Comparison of ENCODE assay signal across 15 cellular contexts in genomic region chr19:2079865-2080301, GRCh38. TPM values are rescaled to one million over a fixed set of nuclear protein-coding genes. Genes with fewer than 3 reads are reported as not detected.
DNase-seq lines count a peak whose midpoint lies in the region; ATAC-seq and TF ChIP-seq lines count a peak whose summit lies in the region.
"Had no signal": no experiment of that assay in that cellular context is flagged by ENCODE, and none has a peak within 500 bp of the region (broad histone marks: within the 10 kb centered on the region; RNA-seq: fewer than 3 reads in every experiment).

No MANE protein-coding gene starts in this region.

- no peak overlapping the region for H3K4me3 ChIP-seq in SK-N-SH (ENCODE audit: low read depth in 2 of 2, low read length in 1 of 2)
- H3K4me3 ChIP-seq in GM12865 (ENCODE audit: low read depth, low read length): peak overlapping the region; percentile 97
- H3K4me3 ChIP-seq in neutrophil (ENCODE audit: low read depth in 1 of 2, low read length in 1 of 2): no peak overlapping the region
- H3K4me3 ChIP-seq: skin epidermis had no signal

- TF ChIP-seq EP300 in SK-N-SH (IDR thresholded peaks at IDR 0.05; ENCODE audit: borderline replicate concordance in 1 of 2, low read depth in 1 of 2, low read length in 1 of 2): no peak

- no peak overlapping the region for H2AFZ ChIP-seq in SK-N-SH (ENCODE audit: low read depth)

- H3K36me3 ChIP-seq in SK-N-SH (replicated peaks in 1 of 2; ENCODE audit: control insufficient read depth in 1 of 2, insufficient read depth in 2 of 2, low read length in 1 of 2) (peaks cover 12 to 14% of the 10 kb centered on the region in 2 experiments), neutrophil (peaks cover 94% of the 10 kb centered on the region)

- H3K4me1 ChIP-seq in SK-N-SH (ENCODE audit: control insufficient read depth in 1 of 2, insufficient read depth in 2 of 2, low read depth in 1 of 2, low read length in 1 of 2) (no peaks in the 10 kb centered on the region), neutrophil (ENCODE audit: control insufficient read depth in 1 of 2, insufficient read depth in 1 of 2, low read depth in 1 of 2, low read length in 1 of 2) (peaks cover 56 to 57% of the 10 kb centered on the region in 2 experiments)

- H3K27me3 ChIP-seq in SK-N-SH (ENCODE audit: insufficient read depth) (no peaks in the 10 kb centered on the region), neutrophil (no peaks in the 10 kb centered on the region)

- POLR2A ChIA-PET in SK-N-SH (lab: Yijun Ruan, JAX): no interaction called here

- peaks cover 2% of the 10 kb centered on the region for H3F3A ChIP-seq in SK-N-SH (replicated peaks; ENCODE audit: insufficient read depth)

- TF ChIP-seq CTCF in SK-N-SH (IDR thresholded peaks at IDR 0.05) (no peak), GM12865 (IDR thresholded peaks at IDR 0.05; ENCODE audit: insufficient read depth, low read depth, low read length, missing control alignments) (no peak), neutrophil (IDR thresholded peaks at IDR 0.05) (no peak)

- H3K4me3 Mint-ChIP-seq in activated naive CD8-positive, alpha-beta T cell treated with anti-CD3 and anti-CD28 coated beads for 36 hours: peak overlapping the region; percentile 95

- peaks cover 24% of the 10 kb centered on the region for H3K4me1 Mint-ChIP-seq in activated naive CD8-positive, alpha-beta T cell treated with anti-CD3 and anti-CD28 coated beads for 36 hours

- ATAC-seq in SK-N-SH treated with all-trans-retinoic acid at 6 μM for 48 hours: no peak
- ATAC-seq in HG02642 (IDR thresholded peaks at IDR 0.05; ENCODE audit: poor library complexity, unreplicated experiment): no peak

- H3K36me3 Mint-ChIP-seq in activated naive CD8-positive, alpha-beta T cell treated with anti-CD3 and anti-CD28 coated beads for 36 hours: peaks cover 66% of the 10 kb centered on the region

- H3K9me3 ChIP-seq in SK-N-SH (no peaks in the 10 kb centered on the region), neutrophil (no peaks in the 10 kb centered on the region)

- H3K27ac Mint-ChIP-seq in activated naive CD8-positive, alpha-beta T cell treated with anti-CD3 and anti-CD28 coated beads for 36 hours: peak overlapping the region; percentile 99

- CTCF ChIA-PET in SK-N-SH (lab: Yijun Ruan, JAX): interaction anchor here (1.6 kb wide), 1 partner anchor 11 kb away, joined by 7 read pairs; no protein-coding TSS in a partner anchor

- no peaks in the 10 kb centered on the region for H3K9me3 Mint-ChIP-seq in activated naive CD8-positive, alpha-beta T cell treated with anti-CD3 and anti-CD28 coated beads for 36 hours

- no peak overlapping the region for H3K9ac ChIP-seq in SK-N-SH

- DNase-seq in SK-N-SH (peak; percentile 26), GM12865 (ENCODE audit: low read depth) (no peak), NCI-H1417 (lab: John Stamatoyannopoulos, UW) (no peak), RPMI8226 (no peak)
- DNase-seq in activated naive CD8-positive, alpha-beta T cell treated with anti-CD3 and anti-CD28 coated beads for 36 hours: no peak
- DNase-seq: mesendoderm; NCI-H1092 treated with DMSO at 0.1 percent for 48 hours; NCI-H2227 treated with DMSO at 0.1 percent for 48 hours; NK-92 treated with Interleukin-12 subunit alpha and Interleukin-12 subunit beta, amount 100 ng/mL, for 24 hours; SHP77 treated with DMSO at 0.1 percent for 48 hours had no signal

- H4K20me1 ChIP-seq in SK-N-SH (ENCODE audit: insufficient read depth): no peaks in the 10 kb centered on the region

- H3K79me2 ChIP-seq in SK-N-SH (ENCODE audit: insufficient read depth): peaks cover 14% of the 10 kb centered on the region; the same call in 1 of the 2 replicates

- no peaks in the 10 kb centered on the region for H3K9me2 ChIP-seq in SK-N-SH

- no peak overlapping the region for H3K4me2 ChIP-seq in SK-N-SH

- 100% methylated on average over 17 of the region's 23 CpGs for WGBS in SK-N-SH (ENCODE audit: low lambda C conversion rate)

- no peak overlapping the region for H3K27ac ChIP-seq in SK-N-SH (ENCODE audit: low read depth in 2 of 2, low read length in 1 of 2)
- peak overlapping the region; percentile 100 for H3K27ac ChIP-seq in neutrophil
- H3K27ac ChIP-seq: 22Rv1 had no signal

- TF ChIP-seq RAD21 in SK-N-SH (IDR thresholded peaks at IDR 0.05; ENCODE audit: low read length): no peak

- H3K27me3 Mint-ChIP-seq in activated naive CD8-positive, alpha-beta T cell treated with anti-CD3 and anti-CD28 coated beads for 36 hours: no peaks in the 10 kb centered on the region

TF ChIP-seq in SK-N-SH, 30 proteins besides CTCF, POLR2A, EP300 and RAD21:
- TF ChIP-seq EZH2phosphoT487 (IDR thresholded peaks at IDR 0.05; ENCODE audit: borderline replicate concordance, low read depth): no peak

TF ChIP-seq in SK-N-SH treated with all-trans-retinoic acid at 6 μM for 48 hours, 23 proteins besides CTCF, POLR2A, EP300 and RAD21:
- TF ChIP-seq OSR1 (CRISPR knock-in tag; IDR thresholded peaks at IDR 0.05): no peak
- no peak for TF ChIP-seq POU6F1 (CRISPR knock-in tag; IDR thresholded peaks at IDR 0.05; ENCODE audit: borderline replicate concordance, low read depth)
- no peak for TF ChIP-seq ZNF565 (CRISPR knock-in tag; conservative IDR thresholded peaks at IDR 0.05; ENCODE audit: low read depth)
- TF ChIP-seq PPARA (CRISPR knock-in tag; IDR thresholded peaks at IDR 0.05; ENCODE audit: borderline replicate concordance): no peak
- no peak for TF ChIP-seq BACH2 (CRISPR knock-in tag; IDR thresholded peaks at IDR 0.05; ENCODE audit: borderline replicate concordance)
- TF ChIP-seq SNAI2 (CRISPR knock-in tag; IDR thresholded peaks at IDR 0.05): no peak
- TF ChIP-seq CREB5 (CRISPR knock-in tag; IDR thresholded peaks at IDR 0.05; ENCODE audit: low read depth): no peak
- no peak for TF ChIP-seq ARNTL (CRISPR knock-in tag; IDR thresholded peaks at IDR 0.05; ENCODE audit: borderline replicate concordance, low read depth)
- no peak for TF ChIP-seq ZFP3 (CRISPR knock-in tag; IDR thresholded peaks at IDR 0.05)
- TF ChIP-seq ISL1 (CRISPR knock-in tag; IDR thresholded peaks at IDR 0.05): no peak
- TF ChIP-seq CSRNP3 (CRISPR knock-in tag; IDR thresholded peaks at IDR 0.05): no peak
- TF ChIP-seq GLIS3 (CRISPR knock-in tag; IDR thresholded peaks at IDR 0.05): no peak
- TF ChIP-seq CSDC2 (CRISPR knock-in tag; IDR thresholded peaks at IDR 0.05): no peak
- no peak for TF ChIP-seq ESRRG (CRISPR knock-in tag; IDR thresholded peaks at IDR 0.05)
- no peak for TF ChIP-seq ZNF8 (CRISPR knock-in tag; IDR thresholded peaks at IDR 0.05)
- no peak for TF ChIP-seq TOX (CRISPR knock-in tag; IDR thresholded peaks at IDR 0.05; ENCODE audit: borderline replicate concordance)
- TF ChIP-seq ZFP30 (CRISPR knock-in tag; IDR thresholded peaks at IDR 0.05): no peak
- no peak for TF ChIP-seq RARB (CRISPR knock-in tag; IDR thresholded peaks at IDR 0.05)
TF ChIP-seq in SK-N-SH treated with all-trans-retinoic acid at 6 μM for 48 hours: peak in this region for 0.

RNA-seq across cellular contexts. Expression of gene MOB3A, which starts 16.2 kb away (rescaled TPM):
- 21.4 and 24.1 TPM in 2 replicates for polyA plus RNA-seq in SK-N-SH (2012; rRNA removed)
- 10.3 and 14.6 TPM in 2 replicates for polyA plus RNA-seq in SK-N-SH (2012; cell fraction: cytosol; rRNA removed)
- 18.1 and 18.8 TPM in 2 replicates for polyA plus RNA-seq in SK-N-SH (2012; cell fraction: nucleus; rRNA removed)
- total RNA-seq in activated naive CD8-positive, alpha-beta T cell treated with anti-CD3 and anti-CD28 coated beads for 36 hours: 100 to 1,000 TPM; 147 to 153 TPM

RNA-seq across cellular contexts. Expression of gene IZUMO4, which starts 16.8 kb away (rescaled TPM):
- polyA plus RNA-seq in SK-N-SH (2012; rRNA removed): 4.6 and 10.3 TPM in 2 replicates
- 1.0 and 1.1 TPM in 2 replicates for polyA plus RNA-seq in SK-N-SH (2012; cell fraction: cytosol; rRNA removed)
- polyA plus RNA-seq in SK-N-SH (2012; cell fraction: nucleus; rRNA removed): 72.7 and 86.9 TPM in 2 replicates
- 10 to 100 TPM; 12.4 to 12.6 TPM for total RNA-seq in activated naive CD8-positive, alpha-beta T cell treated with anti-CD3 and anti-CD28 coated beads for 36 hours

RNA-seq across cellular contexts. Expression of gene MKNK2, which starts 28.8 kb away (rescaled TPM):
- 58.9 and 65.4 TPM in 2 replicates for polyA plus RNA-seq in SK-N-SH (2012; rRNA removed)
- polyA plus RNA-seq in SK-N-SH (2012; cell fraction: cytosol; rRNA removed): 32.5 and 45.8 TPM in 2 replicates
- polyA plus RNA-seq in SK-N-SH (2012; cell fraction: nucleus; rRNA removed): 109 and 141 TPM in 2 replicates
- 100 to 1,000 TPM; 230 to 232 TPM for total RNA-seq in activated naive CD8-positive, alpha-beta T cell treated with anti-CD3 and anti-CD28 coated beads for 36 hours
